ENCODE assay signal across 1 cellular context in the genomic region with DNA sequence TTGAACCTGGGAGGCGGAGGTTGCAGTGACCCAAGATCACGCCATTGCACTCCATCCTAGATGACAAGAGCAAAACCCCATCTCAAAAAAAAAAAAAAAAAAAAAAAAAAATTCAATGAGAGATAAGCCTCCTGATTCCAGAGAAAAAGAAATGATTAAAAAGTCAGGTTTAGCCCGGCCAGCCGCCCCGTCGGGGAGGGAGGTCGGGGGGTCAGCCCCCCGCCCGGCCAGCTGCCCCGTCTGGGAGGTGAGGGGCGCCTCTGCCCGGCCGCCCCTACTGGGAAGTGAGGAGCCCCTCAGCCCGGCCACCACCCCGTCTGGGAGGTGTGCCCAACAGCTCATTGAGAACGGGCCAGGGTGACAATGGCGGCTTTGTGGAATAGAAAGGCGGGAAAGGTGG. TPM values are rescaled to one million over a fixed set of nuclear protein-coding genes. Genes with fewer than 3 reads are reported as not detected.
"Had no signal": no experiment of that assay in that cellular context is flagged by ENCODE, and none has a peak within 500 bp of the region (broad histone marks: within the 10 kb centered on the region; RNA-seq: fewer than 3 reads in every experiment).

No MANE protein-coding gene starts in this region.

RNA-seq across cellular contexts. Expression of a gene that starts 49.4 kb away (rescaled TPM):
- polyA plus RNA-seq: immature natural killer cell had no signal
